Comparison of ENCODE assay signal across 15 cellular contexts in the genomic region with DNA sequence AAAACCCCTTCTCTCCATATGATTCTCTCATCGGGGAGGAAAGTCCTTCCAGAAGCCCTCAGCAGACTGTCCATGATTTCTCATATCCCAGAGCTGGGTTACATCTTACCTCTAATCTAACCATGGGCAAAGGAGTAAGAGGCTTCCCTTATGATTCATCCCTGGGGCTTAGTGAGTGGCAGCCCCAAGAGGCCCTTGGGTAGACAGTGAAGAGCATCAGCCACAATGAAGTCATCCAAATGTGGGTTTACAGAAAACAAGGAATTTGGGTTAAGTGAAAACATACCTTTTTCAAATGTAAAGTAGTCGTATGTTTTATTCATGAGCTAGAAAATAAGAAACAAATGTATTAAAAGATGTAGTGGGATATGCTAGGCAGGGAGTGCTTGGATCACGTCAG. TPM values are rescaled to one million over a fixed set of nuclear protein-coding genes. Genes with fewer than 3 reads are reported as not detected.
DNase-seq lines count a peak whose midpoint lies in the region; ATAC-seq and TF ChIP-seq lines count a peak whose summit lies in the region.
"Had no signal": no experiment of that assay in that cellular context is flagged by ENCODE, and none has a peak within 500 bp of the region (broad histone marks: within the 10 kb centered on the region; RNA-seq: fewer than 3 reads in every experiment).

No MANE protein-coding gene starts in this region.

- ATAC-seq in activated naive CD4-positive, alpha-beta T cell treated with anti-CD3 and anti-CD28 coated beads, Interleukin-2, amount 50 U/mL, for 72 hours: peak; percentile 69 to 71
- no peak for ATAC-seq in HG03139 (IDR thresholded peaks at IDR 0.05; ENCODE audit: unreplicated experiment)
- ATAC-seq: right lobe of liver had no signal

- peaks cover 0 to 12% of the 10 kb centered on the region in 2 donors for H3K9me3 Mint-ChIP-seq in activated naive CD4-positive, alpha-beta T cell treated with anti-CD3 and anti-CD28 coated beads, Interleukin-2, amount 50 U/mL, for 72 hours

- no peak for DNase-seq in activated naive CD4-positive, alpha-beta T cell treated with anti-CD3 and anti-CD28 coated beads, Interleukin-2, amount 50 U/mL, for 72 hours (ENCODE audit: low spot score in 2 of 2)
- no peak for DNase-seq in activated naive CD4-positive, alpha-beta T cell (lab: John Stamatoyannopoulos, UW)
- DNase-seq in RKO (ENCODE audit: low spot score) (peak; percentile 27), fibroblast of mammary gland (ENCODE audit: low read depth) (peak; percentile 93), DMS153 treated with DMSO at 0.1 percent for 48 hours (lab: John Stamatoyannopoulos, UW; ENCODE audit: unreplicated experiment) (no peak), amygdala (lab: John Stamatoyannopoulos, UW) (no peak), NCI-H526 (lab: John Stamatoyannopoulos, UW) (no peak)
- DNase-seq: activated CD4-positive, alpha-beta T cell treated with anti-CD3 and anti-CD28 coated beads, Interleukin-2, amount 50 U/mL, for 48 hours; anterior cingulate cortex; BE2C; NCI-H1930; NK-92 treated with Interleukin-12 subunit alpha and Interleukin-12 subunit beta, amount 100 ng/mL, for 24 hours; right lobe of liver had no signal

- H3K36me3 Mint-ChIP-seq in activated naive CD4-positive, alpha-beta T cell treated with anti-CD3 and anti-CD28 coated beads, Interleukin-2, amount 50 U/mL, for 72 hours: peaks cover 0 to 5% of the 10 kb centered on the region in 2 donors

- H3K4me3 ChIP-seq in fibroblast of mammary gland (ENCODE audit: control insufficient read depth, low read depth, low read length): no peak overlapping the region
- H3K4me3 ChIP-seq: right lobe of liver, tibial nerve had no signal

- no peak for TF ChIP-seq CTCF in fibroblast of mammary gland (conservative IDR thresholded peaks at IDR 0.05; ENCODE audit: control insufficient read depth, insufficient read depth, low read depth, low read length)

- H3K27ac Mint-ChIP-seq in activated naive CD4-positive, alpha-beta T cell treated with anti-CD3 and anti-CD28 coated beads, Interleukin-2, amount 50 U/mL, for 72 hours: peak overlapping the region; percentile 8 to 20

RNA-seq across cellular contexts. Expression of a gene that starts 54.1 kb away (rescaled TPM):
- 10 to 100 TPM; 10.7 to 23.1 TPM for total RNA-seq in activated naive CD4-positive, alpha-beta T cell treated with anti-CD3 and anti-CD28 coated beads, Interleukin-2, amount 50 U/mL, for 72 hours

Comparison
In these comparisons a context has a peak if more than half of its experiments do, and no peak if none do; other contexts are left out.
1. DNase-seq: peak in RKO (single experiment) and fibroblast of mammary gland (single experiment); none in activated naive CD4-positive, alpha-beta T cell treated with anti-CD3 and anti-CD28 coated beads, Interleukin-2, amount 50 U/mL, for 72 hours (0 of 2), activated naive CD4-positive, alpha-beta T cell (0 of 4), DMS153 treated with DMSO at 0.1 percent for 48 hours (single experiment), amygdala (0 of 56) and NCI-H526 (0 of 2).